ENCODE assay signal across 11 cellular contexts in genomic region chr6:49549691-49550412, GRCh38. TPM values are rescaled to one million over a fixed set of nuclear protein-coding genes. Genes with fewer than 3 reads are reported as not detected.
DNase-seq lines count a peak whose midpoint lies in the region; ATAC-seq, FAIRE-seq and TF ChIP-seq lines count a peak whose summit lies in the region.
"Had no signal": no experiment of that assay in that cellular context is flagged by ENCODE, and none has a peak within 500 bp of the region (broad histone marks: within the 10 kb centered on the region; RNA-seq: fewer than 3 reads in every experiment).

No MANE protein-coding gene starts in this region.

- H3K4me3 ChIP-seq in HUES64 (ENCODE audit: low read length): peak overlapping the region; percentile 70

- no peak for TF ChIP-seq CTCF in natural killer cell (IDR thresholded peaks at IDR 0.05)

- peaks cover 16 to 17% of the 10 kb centered on the region in 2 donors for H3K4me1 Mint-ChIP-seq in effector memory CD8-positive, alpha-beta T cell (ENCODE audit: low read depth in 2 of 2)
- H3K4me1 Mint-ChIP-seq in natural killer cell: peaks cover 16 to 18% of the 10 kb centered on the region in 2 donors

- peak overlapping the region in 1 of 2 donors; percentile 32 for H3K27ac Mint-ChIP-seq in effector memory CD8-positive, alpha-beta T cell
- H3K27ac Mint-ChIP-seq in natural killer cell: no peak overlapping the region

- WGBS in HUES64: 29% methylated on average over 14 of the region's 16 CpGs

- H3K27ac ChIP-seq in HUES64 (ENCODE audit: low read depth, low read length): peak overlapping the region; percentile 98

- H3K4me1 ChIP-seq in HUES64 (ENCODE audit: insufficient read depth, low read length): peaks cover 33% of the 10 kb centered on the region

- H3K9me3 ChIP-seq in HUES64 (ENCODE audit: insufficient read depth, low read depth, low read length): no peaks in the 10 kb centered on the region

- H3K9ac ChIP-seq in HUES64 (ENCODE audit: low read depth, low read length): peak overlapping the region; percentile 90

- peaks cover 21 to 34% of the 10 kb centered on the region in 2 donors for H3K27me3 Mint-ChIP-seq in effector memory CD8-positive, alpha-beta T cell
- peaks cover 14 to 43% of the 10 kb centered on the region in 2 donors for H3K27me3 Mint-ChIP-seq in natural killer cell (ENCODE audit: low read depth in 2 of 2)

- peak; percentile 99 for FAIRE-seq in A204.1 (lab: Jason Lieb, UNC)

- H3K4me3 Mint-ChIP-seq in effector memory CD8-positive, alpha-beta T cell: peak overlapping the region; percentile 71 to 74
- H3K4me3 Mint-ChIP-seq in natural killer cell: peak overlapping the region; percentile 87

- H3K36me3 ChIP-seq in HUES64 (ENCODE audit: insufficient read depth, low read length): peaks cover 17% of the 10 kb centered on the region; the same call in 1 of the 2 replicates

- H3K27me3 ChIP-seq in HUES64 (ENCODE audit: insufficient read depth, low read length): peaks cover 54% of the 10 kb centered on the region

- no peak for ATAC-seq in effector memory CD8-positive, alpha-beta T cell (replicated peaks)
- no peak for ATAC-seq in natural killer cell
- no peak for ATAC-seq in GM21381 (IDR thresholded peaks at IDR 0.05; ENCODE audit: unreplicated experiment)

- intact Hi-C loops in natural killer cell (cut with micrococcal nuclease): no loop called here

- DNase-seq in effector memory CD8-positive, alpha-beta T cell: no peak
- no peak for DNase-seq in natural killer cell
- DNase-seq in GM03348 (ENCODE audit: low spot score): no peak
- DNase-seq in stimulated activated CD4-positive, alpha-beta T cell treated with anti-CD3 and anti-CD28 coated beads, Interleukin-4, amount 100 ng/mL, for 4 hours: no peak
- no peak for DNase-seq in superior temporal gyrus (ENCODE audit: extremely low spot score)
- DNase-seq: activated CD4-positive, CD25-positive, alpha-beta regulatory T cell treated with anti-CD3 and anti-CD28 coated beads, Interleukin-2, amount 50 U/mL, for 72 hours; DND-41 had no signal

- no peaks in the 10 kb centered on the region for H3K9me3 Mint-ChIP-seq in effector memory CD8-positive, alpha-beta T cell
- no peaks in the 10 kb centered on the region for H3K9me3 Mint-ChIP-seq in natural killer cell

- no peaks in the 10 kb centered on the region for H3K36me3 Mint-ChIP-seq in effector memory CD8-positive, alpha-beta T cell (ENCODE audit: insufficient read depth)
- H3K36me3 Mint-ChIP-seq in natural killer cell: no peaks in the 10 kb centered on the region

RNA-seq across cellular contexts. Expression of gene C6orf141, which starts 0.6 kb away (rescaled TPM):
- 11.1 TPM for polyA plus RNA-seq in HUES64 (2013, experiment 1 of 2)
- 9.1 TPM for polyA plus RNA-seq in HUES64 (2013, experiment 2 of 2)
- not detected for total RNA-seq in natural killer cell

RNA-seq across cellular contexts. Expression of gene GLYATL3, which starts 50.1 kb away (rescaled TPM):
- not detected for polyA plus RNA-seq in HUES64 (2013, experiment 1 of 2)
- not detected for polyA plus RNA-seq in HUES64 (2013, experiment 2 of 2)
- total RNA-seq in natural killer cell: not detected
- total RNA-seq: glomerular endothelial cell had no signal
